Comparison of ENCODE assay signal across 11 cellular contexts in genomic region chr2:61562615-61563014, GRCh38.
"Had no signal": no experiment of that assay in that cellular context is flagged by ENCODE, and none has a peak within 500 bp of the region (broad histone marks: within the 10 kb centered on the region; RNA-seq: fewer than 3 reads in every experiment).

No MANE protein-coding gene starts in this region.

- H3K4me1 Mint-ChIP-seq: GM23338, H9 had no signal

- H3K4me3 ChIP-seq: GM23248, GM23338, HAP-1 had no signal

- H3K9me3 ChIP-seq: HAP-1 had no signal

- H3K4me3 Mint-ChIP-seq: GM23338, H9, HFFc6 had no signal

- H3K27ac ChIP-seq: GM23248 had no signal

- H3K27ac Mint-ChIP-seq: GM23338, HFFc6 had no signal

- ATAC-seq: GM23338, HCT116 had no signal

- H3K9ac ChIP-seq: GM23248 had no signal

- H2AFZ ChIP-seq: GM23248, GM23338 had no signal

- FAIRE-seq: H1, H54 had no signal

- DNase-seq: GM23248, GOT3, H7, H9, HCEC 1CT, HFFc6 had no signal

- H3K36me3 ChIP-seq: HAP-1 had no signal

- H3K4me2 ChIP-seq: GM23338 had no signal

- H3K9me3 Mint-ChIP-seq: GM23338, H9, HFFc6 had no signal
